In the genomic region with DNA sequence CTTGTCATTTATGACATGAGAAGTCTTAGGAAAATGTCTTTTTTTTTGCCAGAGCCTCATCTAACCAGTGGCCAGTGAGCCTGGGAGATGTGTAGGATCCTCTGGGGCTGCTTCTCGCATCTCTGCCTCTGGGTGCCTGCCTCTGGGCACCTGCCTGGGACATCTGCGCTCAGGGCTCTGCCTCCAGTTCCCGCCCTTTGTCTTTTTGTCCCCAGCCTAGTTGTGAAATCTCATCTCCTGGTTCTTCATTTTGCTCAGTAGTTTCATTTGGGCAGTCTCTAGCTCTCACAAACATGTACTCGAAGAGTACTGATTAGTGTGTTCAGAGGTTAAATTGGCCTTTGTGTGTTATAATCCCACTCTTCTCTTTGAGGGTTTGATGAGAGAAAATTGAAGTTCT, we compare ENCODE assay signal across 17 cellular contexts.
DNase-seq lines count a peak whose midpoint lies in the region; ATAC-seq and TF ChIP-seq lines count a peak whose summit lies in the region.
"Had no signal": no experiment of that assay in that cellular context is flagged by ENCODE, and none has a peak within 500 bp of the region (broad histone marks: within the 10 kb centered on the region; RNA-seq: fewer than 3 reads in every experiment).

No MANE protein-coding gene starts in this region.

- POLR2A ChIA-PET in activated CD4-positive, alpha-beta memory T cell treated with anti-CD3 and anti-CD28 coated beads, Interleukin-2, amount 10 ng/mL, durations not matched to agents 7 days and 5 days (lab: Charles Lee) = no interaction called here

- H3K9me3 Mint-ChIP-seq in activated CD4-positive, alpha-beta memory T cell treated with anti-CD3 and anti-CD28 coated beads, Interleukin-2, amount 10 ng/mL, durations not matched to agents 7 days and 5 days = no peaks in the 10 kb centered on the region
- H3K9me3 Mint-ChIP-seq: HFFc6 had no signal

- H4K20me1 ChIP-seq in SU-DHL-6 (ENCODE audit: low read depth, low read length) = no peaks in the 10 kb centered on the region

- H3K27me3 ChIP-seq in SU-DHL-6 (ENCODE audit: low read length) (no peaks in the 10 kb centered on the region), tibial artery (no peaks in the 10 kb centered on the region)

- peaks cover 0 to 47% (median 2%) of the 10 kb centered on the region in 4 donors for H3K4me1 ChIP-seq in tibial artery

- intact Hi-C loops in tibial artery (cut with DNase I; ENCODE audit: low total_unique reads) = loop anchor here (5.0 kb wide), 1 partner anchor 404 kb away; no protein-coding TSS in a partner anchor

- no peak overlapping the region for H3K4me3 Mint-ChIP-seq in activated CD4-positive, alpha-beta memory T cell treated with anti-CD3 and anti-CD28 coated beads, Interleukin-2, amount 10 ng/mL, durations not matched to agents 7 days and 5 days
- H3K4me3 Mint-ChIP-seq: CD8-positive, alpha-beta memory T cell; HFFc6 had no signal

- no peaks in the 10 kb centered on the region for H3K36me3 Mint-ChIP-seq in activated CD4-positive, alpha-beta memory T cell treated with anti-CD3 and anti-CD28 coated beads, Interleukin-2, amount 10 ng/mL, durations not matched to agents 7 days and 5 days (ENCODE audit: low read depth)
- H3K36me3 Mint-ChIP-seq: CD8-positive, alpha-beta memory T cell had no signal

- H3K4me1 Mint-ChIP-seq in activated CD4-positive, alpha-beta memory T cell treated with anti-CD3 and anti-CD28 coated beads, Interleukin-2, amount 10 ng/mL, durations not matched to agents 7 days and 5 days = no peaks in the 10 kb centered on the region
- H3K4me1 Mint-ChIP-seq: CD8-positive, alpha-beta memory T cell had no signal

- H3K9me2 ChIP-seq in SU-DHL-6 (replicated peaks; ENCODE audit: insufficient read depth, low read length) = no peaks in the 10 kb centered on the region

- H3K9ac ChIP-seq in SU-DHL-6 (ENCODE audit: low read length) = no peak overlapping the region

- TF ChIP-seq CTCF in SU-DHL-6 (IDR thresholded peaks at IDR 0.05; ENCODE audit: insufficient read depth, low read length, poor library complexity, severe bottlenecking) (no peak), tibial artery (IDR thresholded peaks at IDR 0.05) (no peak)

- H3K9me3 ChIP-seq in SU-DHL-6 (ENCODE audit: insufficient read depth, low read length) = no peaks in the 10 kb centered on the region
- no peaks in the 10 kb centered on the region for H3K9me3 ChIP-seq in tibial artery

- CTCF ChIA-PET in activated CD4-positive, alpha-beta memory T cell treated with anti-CD3 and anti-CD28 coated beads, Interleukin-2, amount 10 ng/mL, durations not matched to agents 7 days and 5 days (lab: Charles Lee) = no interaction called here

- peaks cover 32% of the 10 kb centered on the region for H3K36me3 ChIP-seq in SU-DHL-6 (ENCODE audit: low read length)
- no peaks in the 10 kb centered on the region for H3K36me3 ChIP-seq in tibial artery

- no peak overlapping the region for H2AFZ ChIP-seq in SU-DHL-6 (ENCODE audit: low read depth, low read length, severe bottlenecking)

- H3K4me3 ChIP-seq in SU-DHL-6 (ENCODE audit: insufficient read depth, low read length, poor library complexity, severe bottlenecking) = no peak overlapping the region
- no peak overlapping the region for H3K4me3 ChIP-seq in tibial artery

- DNase-seq in NCI-H2227 (lab: John Stamatoyannopoulos, UW; ENCODE audit: unreplicated experiment) (peak; percentile 89), left lobe of liver (ENCODE audit: low spot score) (peak; percentile 71), tibial artery (no peak), 8988T (no peak), GM19238 (ENCODE audit: insufficient read length, low spot score) (no peak)
- no peak for DNase-seq in activated CD4-positive, alpha-beta memory T cell treated with anti-CD3 and anti-CD28 coated beads, Interleukin-2, amount 10 ng/mL, durations not matched to agents 7 days and 5 days
- DNase-seq: ACHN; C1 segment of cervical spinal cord; CD8-positive, alpha-beta memory T cell; HFFc6; KG1; NCI-H1436; NCI-H1930; NCI-H526; Right ventricle myocardium superior had no signal

- peaks cover 87% of the 10 kb centered on the region for H3K79me2 ChIP-seq in SU-DHL-6 (ENCODE audit: insufficient read depth, low read length)

- H3K27me3 Mint-ChIP-seq in activated CD4-positive, alpha-beta memory T cell treated with anti-CD3 and anti-CD28 coated beads, Interleukin-2, amount 10 ng/mL, durations not matched to agents 7 days and 5 days = peaks cover 5% of the 10 kb centered on the region

- H3F3A ChIP-seq in SU-DHL-6 (ENCODE audit: insufficient read depth) = peaks cover 20% of the 10 kb centered on the region

- no peak overlapping the region for H3K27ac Mint-ChIP-seq in activated CD4-positive, alpha-beta memory T cell treated with anti-CD3 and anti-CD28 coated beads, Interleukin-2, amount 10 ng/mL, durations not matched to agents 7 days and 5 days
- H3K27ac Mint-ChIP-seq: CD8-positive, alpha-beta memory T cell; HFFc6 had no signal

- no peak overlapping the region for H3K4me2 ChIP-seq in SU-DHL-6 (ENCODE audit: low read depth, low read length, poor library complexity, severe bottlenecking)

- H3K27ac ChIP-seq in SU-DHL-6 (ENCODE audit: low read depth, low read length) = peak overlapping the region; percentile 7; the same call in 1 of the 2 replicates
- H3K27ac ChIP-seq in tibial artery = peak overlapping the region; percentile 65 to 69

- peak; percentile 77 for ATAC-seq in left lobe of liver
- ATAC-seq: SK-N-SH treated with all-trans-retinoic acid at 6 μM for 48 hours had no signal

Comparison
In these comparisons a context has a peak if more than half of its experiments do, and no peak if none do; other contexts are left out.
1. DNase-seq: peak in NCI-H2227 (single experiment) and left lobe of liver (single experiment); none in tibial artery (0 of 2), 8988T (single experiment), activated CD4-positive, alpha-beta memory T cell treated with anti-CD3 and anti-CD28 coated beads, Interleukin-2, amount 10 ng/mL, durations not matched to agents 7 days and 5 days (single experiment) and GM19238 (single experiment).